In the genomic region with DNA sequence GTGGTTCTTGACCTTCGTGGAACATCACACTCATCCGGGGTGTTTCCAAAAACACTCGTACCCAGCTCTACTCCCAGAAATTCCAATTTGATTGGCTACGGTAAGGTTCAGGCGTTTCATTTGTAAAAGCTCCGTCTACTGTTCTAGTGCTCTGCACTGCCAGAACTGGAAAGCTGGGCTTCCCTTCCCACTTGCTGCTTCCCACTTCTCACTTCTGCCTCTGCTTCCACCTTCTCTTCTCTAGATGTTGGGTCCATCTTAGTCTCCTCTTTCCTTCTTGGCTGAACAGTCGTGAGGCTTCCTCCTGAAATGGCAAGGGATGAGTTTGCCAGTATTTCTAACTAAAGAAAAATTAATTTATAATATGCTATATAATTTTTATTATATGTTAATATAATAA, we compare ENCODE assay signal across 4 cellular contexts. TPM values are rescaled to one million over a fixed set of nuclear protein-coding genes. Genes with fewer than 3 reads are reported as not detected.
"Had no signal": no experiment of that assay in that cellular context is flagged by ENCODE, and none has a peak within 500 bp of the region (broad histone marks: within the 10 kb centered on the region; RNA-seq: fewer than 3 reads in every experiment).

No MANE protein-coding gene starts in this region.

- H3K4me3 ChIP-seq: GM12878 had no signal

- DNase-seq: GDM1, GF-D8 had no signal

RNA-seq across cellular contexts. Expression of gene RHCG, which starts 29.8 kb away (rescaled TPM):
- total RNA-seq: G401 had no signal
